In the genomic region with DNA sequence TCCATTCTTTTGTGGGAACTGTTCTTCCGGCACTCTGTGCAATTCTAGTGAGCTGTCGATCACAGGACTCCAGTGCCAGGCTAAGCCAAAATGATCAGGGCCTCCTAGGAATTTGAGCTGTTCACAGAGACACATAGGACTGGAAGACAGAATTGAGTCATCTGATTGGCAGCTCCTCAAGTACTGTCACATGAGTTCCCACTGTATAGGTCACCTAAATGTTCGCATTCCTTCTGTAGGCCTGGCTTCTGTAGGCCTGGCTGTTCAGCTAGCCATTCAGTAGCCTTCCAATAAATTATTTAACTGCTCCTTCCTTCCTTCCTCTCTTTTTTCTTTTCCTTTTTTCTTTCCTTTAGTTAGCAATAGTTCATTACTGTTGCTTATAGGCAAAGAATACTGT, we compare ENCODE assay signal across 16 cellular contexts. TPM values are rescaled to one million over a fixed set of nuclear protein-coding genes. Genes with fewer than 3 reads are reported as not detected.
DNase-seq lines count a peak whose midpoint lies in the region; ATAC-seq, FAIRE-seq and TF ChIP-seq lines count a peak whose summit lies in the region.
"Had no signal": no experiment of that assay in that cellular context is flagged by ENCODE, and none has a peak within 500 bp of the region (broad histone marks: within the 10 kb centered on the region; RNA-seq: fewer than 3 reads in every experiment).

No MANE protein-coding gene starts in this region.

- TF ChIP-seq POLR2A in erythroblast (IDR thresholded peaks at IDR 0.05; ENCODE audit: low read length), result peak; percentile 26

- peak; percentile 24 for DNase-seq in GM04503 (ENCODE audit: low read depth)
- DNase-seq in RCC 7860 (ENCODE audit: low spot score), result peak; percentile 57
- peak; percentile 51 to 57 for DNase-seq in erythroblast (lab: John Stamatoyannopoulos, UW)
- DNase-seq in trophoblast cell, result peak; percentile 15 to 51
- no peak for DNase-seq in activated CD4-positive, alpha-beta memory T cell treated with anti-CD3 and anti-CD28 coated beads for 36 hours
- no peak for DNase-seq in NCI-H187 treated with DMSO at 0.1 percent for 48 hours (lab: John Stamatoyannopoulos, UW)
- DNase-seq: activated naive CD8-positive, alpha-beta T cell treated with anti-CD3 and anti-CD28 coated beads for 36 hours; NCI-H2171 treated with DMSO at 0.1 percent for 48 hours; stimulated activated CD4-positive, alpha-beta T cell treated with anti-CD3 and anti-CD28 coated beads, Interleukin-4, amount 100 ng/mL, for 24 hours; stimulated activated naive CD8-positive, alpha-beta T cell treated with anti-CD3 and anti-CD28 coated beads, Interleukin-15, Interleukin-2, amounts not matched to agents 100 U/mL and 50 U/mL, for 24 hours had no signal

- no peak for FAIRE-seq in RCC 7860 (lab: Jason Lieb, UNC)

- no peak overlapping the region for H2AK5ac ChIP-seq in trophoblast cell (ENCODE audit: low read length)

- H3K36me3 ChIP-seq in trophoblast cell (ENCODE audit: control insufficient read depth in 1 of 2, insufficient read depth in 2 of 2, low read length in 2 of 2), result no peaks in the 10 kb centered on the region

- intact Hi-C loops in activated CD4-positive, alpha-beta memory T cell treated with anti-CD3 and anti-CD28 coated beads for 36 hours (cut with micrococcal nuclease), result no loop called here

- H2AFZ ChIP-seq in trophoblast cell (ENCODE audit: insufficient read depth, low read length, poor library complexity), result no peak overlapping the region
- H2AFZ ChIP-seq: GM23338 had no signal

- no peak overlapping the region for H3K23ac ChIP-seq in trophoblast cell (ENCODE audit: low read length)

- no peak overlapping the region for H2BK5ac ChIP-seq in trophoblast cell (ENCODE audit: low read depth, low read length, poor library complexity)

- no peaks in the 10 kb centered on the region for H3K27me3 ChIP-seq in trophoblast cell (ENCODE audit: insufficient read depth, low read length)

- H3K4me2 ChIP-seq in trophoblast cell (ENCODE audit: low read length), result no peak overlapping the region
- H3K4me2 ChIP-seq: GM23338 had no signal

- H3K4me3 Mint-ChIP-seq in activated CD4-positive, alpha-beta memory T cell treated with anti-CD3 and anti-CD28 coated beads for 36 hours, result no peak overlapping the region
- H3K4me3 Mint-ChIP-seq: activated naive CD8-positive, alpha-beta T cell treated with anti-CD3 and anti-CD28 coated beads for 36 hours; GM23338; mesothelial cell of epicardium had no signal

- WGBS in trophoblast cell (ENCODE audit: extremely low coverage, insufficient coverage, insufficient read length), result no CpG with 5 or more reads among the region's 3 CpGs

- H3K36me3 Mint-ChIP-seq in activated CD4-positive, alpha-beta memory T cell treated with anti-CD3 and anti-CD28 coated beads for 36 hours, result no peaks in the 10 kb centered on the region
- H3K36me3 Mint-ChIP-seq: activated naive CD8-positive, alpha-beta T cell treated with anti-CD3 and anti-CD28 coated beads for 36 hours had no signal

- H4K91ac ChIP-seq in trophoblast cell (ENCODE audit: low read depth, low read length), result no peak overlapping the region

- no peak overlapping the region for H3K4me3 ChIP-seq in trophoblast cell (ENCODE audit: low read depth, low read length)
- H3K4me3 ChIP-seq: GM23338 had no signal

- H3K4me1 Mint-ChIP-seq in activated CD4-positive, alpha-beta memory T cell treated with anti-CD3 and anti-CD28 coated beads for 36 hours (ENCODE audit: low read depth), result peaks cover 10% of the 10 kb centered on the region

- no peak overlapping the region for H3K9ac ChIP-seq in trophoblast cell (ENCODE audit: low read length)

- no peak overlapping the region for H4K8ac ChIP-seq in trophoblast cell (ENCODE audit: low read depth, low read length)

- H4K12ac ChIP-seq in trophoblast cell (ENCODE audit: low read depth, low read length), result no peak overlapping the region

- H3K27ac ChIP-seq in trophoblast cell (ENCODE audit: low read depth, low read length), result no peak overlapping the region

- no peak overlapping the region for H3K4ac ChIP-seq in trophoblast cell (ENCODE audit: low read depth, low read length)

- CTCF ChIA-PET in activated CD4-positive, alpha-beta memory T cell treated with anti-CD3 and anti-CD28 coated beads for 36 hours (lab: Charles Lee), result no interaction called here

- H3K9me3 ChIP-seq in trophoblast cell (ENCODE audit: insufficient read depth, low read depth, low read length), result no peaks in the 10 kb centered on the region

- no peak overlapping the region for H3K27ac Mint-ChIP-seq in activated CD4-positive, alpha-beta memory T cell treated with anti-CD3 and anti-CD28 coated beads for 36 hours
- H3K27ac Mint-ChIP-seq: activated naive CD8-positive, alpha-beta T cell treated with anti-CD3 and anti-CD28 coated beads for 36 hours; GM23338; mesothelial cell of epicardium had no signal

- H3K27me3 Mint-ChIP-seq in activated CD4-positive, alpha-beta memory T cell treated with anti-CD3 and anti-CD28 coated beads for 36 hours, result peaks cover 14% of the 10 kb centered on the region

- H2BK120ac ChIP-seq in trophoblast cell (ENCODE audit: insufficient read depth, low read length, poor library complexity), result no peak overlapping the region

- no peak overlapping the region for H2BK12ac ChIP-seq in trophoblast cell (ENCODE audit: low read length)

- peaks cover 6% of the 10 kb centered on the region for H3K79me1 ChIP-seq in trophoblast cell (ENCODE audit: low read length)

- no peaks in the 10 kb centered on the region for H3K4me1 ChIP-seq in trophoblast cell (ENCODE audit: control insufficient read depth in 1 of 2, insufficient read depth in 2 of 2, low read length in 2 of 2)

- no peak overlapping the region for H3K14ac ChIP-seq in trophoblast cell (ENCODE audit: low read length)

- H3K18ac ChIP-seq in trophoblast cell (ENCODE audit: low read length), result no peak overlapping the region

- ATAC-seq in HG03095 (IDR thresholded peaks at IDR 0.05; ENCODE audit: unreplicated experiment) (no peak), HG02623 (IDR thresholded peaks at IDR 0.05; ENCODE audit: unreplicated experiment) (no peak)
- ATAC-seq: GM23338; stimulated activated naive CD8-positive, alpha-beta T cell treated with anti-CD3 and anti-CD28 coated beads, Interleukin-15, Interleukin-2, amounts not matched to agents 100 U/mL and 50 U/mL, for 24 hours had no signal

- POLR2A ChIA-PET in activated CD4-positive, alpha-beta memory T cell treated with anti-CD3 and anti-CD28 coated beads for 36 hours (lab: Charles Lee), result no interaction called here

- peaks cover 2% of the 10 kb centered on the region for H3K79me2 ChIP-seq in trophoblast cell (ENCODE audit: control insufficient read depth, insufficient read depth, low read length, poor library complexity)

- H3K9me3 Mint-ChIP-seq in activated CD4-positive, alpha-beta memory T cell treated with anti-CD3 and anti-CD28 coated beads for 36 hours, result no peaks in the 10 kb centered on the region
- H3K9me3 Mint-ChIP-seq: activated naive CD8-positive, alpha-beta T cell treated with anti-CD3 and anti-CD28 coated beads for 36 hours had no signal

RNA-seq across cellular contexts. Expression of gene PROS1, which starts 4.3 kb away (rescaled TPM):
- polyA plus RNA-seq in trophoblast cell (2013), result 11.2 and 11.9 TPM in 2 replicates
- 1 to 10 TPM in 1 of 2 experiments, under 1 TPM in 1; 0.82 to 1.7 TPM for total RNA-seq in activated CD4-positive, alpha-beta memory T cell treated with anti-CD3 and anti-CD28 coated beads for 36 hours

RNA-seq across cellular contexts. Expression of gene ARL13B, which starts 10.5 kb away (rescaled TPM):
- 5.7 and 5.8 TPM in 2 replicates for polyA plus RNA-seq in trophoblast cell (2013)
- 10 to 100 TPM; 12.0 to 12.9 TPM for total RNA-seq in activated CD4-positive, alpha-beta memory T cell treated with anti-CD3 and anti-CD28 coated beads for 36 hours

RNA-seq across cellular contexts. Expression of gene STX19, which starts 59.0 kb away (rescaled TPM):
- polyA plus RNA-seq in trophoblast cell (2013), result 0.04 TPM in 1 of 2 replicates, not detected in the other
- not detected for total RNA-seq in activated CD4-positive, alpha-beta memory T cell treated with anti-CD3 and anti-CD28 coated beads for 36 hours
- total RNA-seq: activated naive CD8-positive, alpha-beta T cell treated with anti-CD3 and anti-CD28 coated beads for 36 hours; GM23338; OCI-LY7; posterior vena cava had no signal

Comparison
In these comparisons a context has a peak if more than half of its experiments do, and no peak if none do; other contexts are left out.
1. DNase-seq: peak in GM04503 (single experiment), RCC 7860 (single experiment), erythroblast (2 of 2) and trophoblast cell (2 of 2); none in activated CD4-positive, alpha-beta memory T cell treated with anti-CD3 and anti-CD28 coated beads for 36 hours (single experiment) and NCI-H187 treated with DMSO at 0.1 percent for 48 hours (single experiment).